Comparison of ENCODE assay signal across 26 cellular contexts in genomic region chr4:113173132-113173531, GRCh38.
"Had no signal": no experiment of that assay in that cellular context is flagged by ENCODE, and none has a peak within 500 bp of the region (broad histone marks: within the 10 kb centered on the region; RNA-seq: fewer than 3 reads in every experiment).

No MANE protein-coding gene starts in this region.

- H3K27me3 Mint-ChIP-seq: dendritic cell treated with granulocyte-macrophage colony-stimulating factor and Interleukin-4, amounts not matched to agents 40 ng/mL and 50 ng/mL, for 4 days; effector memory CD8-positive, alpha-beta T cell had no signal

- H3K9me3 ChIP-seq: colonic mucosa, esophagus muscularis mucosa, esophagus squamous epithelium, gastrocnemius medialis, gastroesophageal sphincter, heart left ventricle, heart right ventricle had no signal

- H3K4me1 ChIP-seq: colonic mucosa, esophagus squamous epithelium, foreskin keratinocyte had no signal

- H3K4me3 Mint-ChIP-seq: dendritic cell treated with granulocyte-macrophage colony-stimulating factor and Interleukin-4, amounts not matched to agents 40 ng/mL and 50 ng/mL, for 4 days; effector memory CD8-positive, alpha-beta T cell; endodermal cell had no signal

- H3K27ac ChIP-seq: colonic mucosa, coronary artery, epithelial cell of prostate, esophagus muscularis mucosa, esophagus squamous epithelium, foreskin keratinocyte, gastroesophageal sphincter, heart left ventricle, heart right ventricle, hepatocyte had no signal

- DNase-seq: colonic mucosa; cortex of kidney; dermis blood vessel endothelial cell; dorsolateral prefrontal cortex; effector CD4-positive, alpha-beta T cell; effector CD8-positive, alpha-beta T cell; effector memory CD4-positive, alpha-beta T cell; effector memory CD8-positive, alpha-beta T cell; endodermal cell; erythroblast; esophagus squamous epithelium; foreskin fibroblast; foreskin keratinocyte; foreskin melanocyte; gastrocnemius medialis; glutamatergic neuron; head of caudate nucleus; heart left ventricle; heart right ventricle had no signal

- H3K27ac Mint-ChIP-seq: dendritic cell treated with granulocyte-macrophage colony-stimulating factor and Interleukin-4, amounts not matched to agents 40 ng/mL and 50 ng/mL, for 4 days; effector memory CD8-positive, alpha-beta T cell; endodermal cell had no signal

- H3K27me3 ChIP-seq: colonic mucosa, dorsolateral prefrontal cortex, esophagus muscularis mucosa, esophagus squamous epithelium, gastrocnemius medialis, gastroesophageal sphincter, heart left ventricle, heart right ventricle, hepatocyte had no signal

- H3K4me2 ChIP-seq: hepatocyte had no signal

- H3K4me3 ChIP-seq: colonic mucosa, coronary artery, dorsolateral prefrontal cortex, esophagus muscularis mucosa, esophagus squamous epithelium, gastrocnemius medialis, gastroesophageal sphincter, heart left ventricle, heart right ventricle, hepatocyte had no signal

- H3K36me3 ChIP-seq: colonic mucosa, esophagus muscularis mucosa, esophagus squamous epithelium, gastrocnemius medialis, gastroesophageal sphincter had no signal

- H3K79me2 ChIP-seq: hepatocyte had no signal

- ATAC-seq: effector memory CD8-positive, alpha-beta T cell; esophagus mucosa; gastroesophageal sphincter; heart left ventricle; heart right ventricle had no signal

- H3K9me3 Mint-ChIP-seq: dendritic cell treated with granulocyte-macrophage colony-stimulating factor and Interleukin-4, amounts not matched to agents 40 ng/mL and 50 ng/mL, for 4 days; effector memory CD8-positive, alpha-beta T cell; endodermal cell had no signal

- H2AFZ ChIP-seq: hepatocyte had no signal
